Comparison of ENCODE assay signal across 17 cellular contexts in the genomic region with DNA sequence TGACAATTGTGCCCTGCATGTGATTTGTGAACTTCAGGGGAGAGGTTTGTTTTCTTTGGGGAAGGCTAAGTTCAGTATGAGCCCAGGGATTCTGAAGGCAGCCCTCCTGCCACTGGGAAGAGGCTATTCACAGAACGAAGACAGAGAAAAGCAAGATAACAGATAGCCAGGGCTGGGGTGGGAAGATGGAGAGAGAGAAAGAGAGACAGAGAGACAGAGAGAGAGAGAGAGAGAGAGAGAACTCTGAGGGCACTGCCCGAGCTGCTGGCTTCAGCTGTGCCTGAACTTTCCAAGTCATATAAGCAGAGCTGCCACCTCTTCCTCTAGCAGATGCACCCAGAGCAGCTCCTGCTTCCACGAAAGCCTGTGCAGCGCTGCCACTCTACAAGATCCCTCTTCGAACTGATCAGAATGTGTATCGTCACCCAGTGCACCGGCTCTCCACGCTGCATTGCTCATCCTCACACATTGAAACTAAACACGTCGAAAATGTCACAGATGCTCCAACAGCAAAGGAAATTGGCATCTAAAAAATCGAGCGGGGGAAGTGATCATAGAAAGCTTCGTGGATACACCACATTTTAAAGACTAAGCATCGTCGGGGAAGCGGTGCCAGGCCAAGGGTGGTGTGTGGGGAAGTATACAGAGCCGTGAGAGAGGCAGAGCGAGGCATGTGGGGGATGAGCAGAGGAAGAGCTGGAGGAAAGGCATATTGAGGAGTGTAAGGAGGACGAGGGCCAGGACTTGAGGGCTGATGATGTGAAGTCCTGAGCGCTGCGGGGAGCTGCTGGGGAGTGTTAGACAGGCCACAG.
DNase-seq lines count a peak whose midpoint lies in the region; ATAC-seq and TF ChIP-seq lines count a peak whose summit lies in the region.
"Had no signal": no experiment of that assay in that cellular context is flagged by ENCODE, and none has a peak within 500 bp of the region (broad histone marks: within the 10 kb centered on the region; RNA-seq: fewer than 3 reads in every experiment).

No MANE protein-coding gene starts in this region.

- H3K27me3 ChIP-seq in HL-60 (ENCODE audit: insufficient read depth, poor library complexity, severe bottlenecking) (no peaks in the 10 kb centered on the region), esophagus muscularis mucosa (no peaks in the 10 kb centered on the region), WERI-Rb-1 (ENCODE audit: insufficient read depth, low read depth, severe bottlenecking) (no peaks in the 10 kb centered on the region)
- H3K27me3 ChIP-seq: MG63 had no signal

- ATAC-seq in GM18909 (IDR thresholded peaks at IDR 0.05; ENCODE audit: poor library complexity, unreplicated experiment) = no peak

- no peak for TF ChIP-seq POLR2A in esophagus muscularis mucosa (IDR thresholded peaks at IDR 0.05; ENCODE audit: low read depth)

- no peak overlapping the region for H3K4me3 ChIP-seq in HL-60 (replicated peaks; ENCODE audit: insufficient read depth, low read length)
- H3K4me3 ChIP-seq in esophagus muscularis mucosa = no peak overlapping the region
- no peak overlapping the region for H3K4me3 ChIP-seq in WERI-Rb-1 (ENCODE audit: low read depth, low read length)
- H3K4me3 ChIP-seq: MG63, SK-N-MC had no signal

- peaks cover 0 to 3% (median 0%) of the 10 kb centered on the region in 7 donors for H3K9me3 Mint-ChIP-seq in CD14-positive monocyte
- no peaks in the 10 kb centered on the region for H3K9me3 Mint-ChIP-seq in osteocyte (ENCODE audit: unreplicated experiment)
- H3K9me3 Mint-ChIP-seq: HFFc6 had no signal

- H3K4me1 Mint-ChIP-seq in CD14-positive monocyte = peaks cover 29% of the 10 kb centered on the region
- H3K4me1 Mint-ChIP-seq in osteocyte (ENCODE audit: unreplicated experiment) = no peaks in the 10 kb centered on the region

- no peak for DNase-seq in CD14-positive monocyte (ENCODE audit: low spot score)
- DNase-seq in HL-60 (ENCODE audit: low read depth in 1 of 2, low spot score in 1 of 2) = peak in 1 of 2 experiments; percentile 35
- DNase-seq in esophagus muscularis mucosa (ENCODE audit: extremely low spot score) = peak; percentile 89
- peak; percentile 70 for DNase-seq in osteocyte (ENCODE audit: extremely low spot score, unreplicated experiment)
- DNase-seq in NCI-H510A treated with DMSO at 0.1 percent for 48 hours (lab: John Stamatoyannopoulos, UW) = no peak
- no peak for DNase-seq in WERI-Rb-1
- DNase-seq: C1 segment of cervical spinal cord, HFFc6, MG63, NCI-H1048, NCI-H1436 treated with DMSO at 0.1 percent for 48 hours, NCI-H2029 treated with DMSO at 0.1 percent for 48 hours, NCI-H2171, NCI-H69, SHP77 had no signal

- no peaks in the 10 kb centered on the region for H3K4me1 ChIP-seq in esophagus muscularis mucosa

- H3K4me3 Mint-ChIP-seq in CD14-positive monocyte (peak overlapping the region; percentile 47 to 58), osteocyte (ENCODE audit: unreplicated experiment) (no peak overlapping the region)
- H3K4me3 Mint-ChIP-seq: HFFc6 had no signal

- H3K36me3 ChIP-seq in esophagus muscularis mucosa (no peaks in the 10 kb centered on the region), WERI-Rb-1 (no peaks in the 10 kb centered on the region)
- H3K36me3 ChIP-seq: MG63 had no signal

- no peak for TF ChIP-seq CTCF in CD14-positive monocyte (IDR thresholded peaks at IDR 0.05)
- TF ChIP-seq CTCF in HL-60 (IDR thresholded peaks at IDR 0.05; ENCODE audit: insufficient read depth, low read length) = no peak
- no peak for TF ChIP-seq CTCF in esophagus muscularis mucosa (IDR thresholded peaks at IDR 0.05)
- TF ChIP-seq CTCF in osteocyte (IDR thresholded peaks at IDR 0.05) = no peak
- TF ChIP-seq CTCF in WERI-Rb-1 (IDR thresholded peaks at IDR 0.05; ENCODE audit: low read depth, low read length) = no peak

- H3K27ac Mint-ChIP-seq in CD14-positive monocyte = peak overlapping the region; percentile 83 to 95 (median 94)
- no peak overlapping the region for H3K27ac Mint-ChIP-seq in osteocyte (ENCODE audit: unreplicated experiment)
- H3K27ac Mint-ChIP-seq: HFFc6 had no signal

- H3K36me3 Mint-ChIP-seq in CD14-positive monocyte (peaks cover 0 to 2% of the 10 kb centered on the region in 2 donors), osteocyte (ENCODE audit: unreplicated experiment) (no peaks in the 10 kb centered on the region)

- peaks cover 1 to 9% (median 4%) of the 10 kb centered on the region in 3 donors for H3K27me3 Mint-ChIP-seq in CD14-positive monocyte (ENCODE audit: low read depth in 3 of 3)
- H3K27me3 Mint-ChIP-seq in osteocyte (ENCODE audit: unreplicated experiment) = peaks cover 44% of the 10 kb centered on the region

- no peak for TF ChIP-seq EP300 in esophagus muscularis mucosa (IDR thresholded peaks at IDR 0.05)

- H3K9me3 ChIP-seq in esophagus muscularis mucosa (no peaks in the 10 kb centered on the region), WERI-Rb-1 (ENCODE audit: severe bottlenecking) (no peaks in the 10 kb centered on the region)
- H3K9me3 ChIP-seq: MG63 had no signal

- 76% methylated on average over 21 of the region's 21 CpGs for WGBS in esophagus muscularis mucosa

- intact Hi-C loops in CD14-positive monocyte (cut with micrococcal nuclease) = no loop called here
- intact Hi-C loops in esophagus muscularis mucosa (cut with DNase I) = no loop called here

- peak overlapping the region; percentile 23 for H3K27ac ChIP-seq in HL-60 (replicated peaks)
- H3K27ac ChIP-seq in esophagus muscularis mucosa (replicated peaks in 1 of 4) = no peak overlapping the region
- no peak overlapping the region for H3K27ac ChIP-seq in WERI-Rb-1
- H3K27ac ChIP-seq: SK-N-MC had no signal

Comparison
In these comparisons a context has a peak if more than half of its experiments do, and no peak if none do; other contexts are left out.
1. DNase-seq: peak in esophagus muscularis mucosa (single experiment) and osteocyte (single experiment); none in CD14-positive monocyte (single experiment), NCI-H510A treated with DMSO at 0.1 percent for 48 hours (single experiment) and WERI-Rb-1 (single experiment).